In the genomic region with DNA sequence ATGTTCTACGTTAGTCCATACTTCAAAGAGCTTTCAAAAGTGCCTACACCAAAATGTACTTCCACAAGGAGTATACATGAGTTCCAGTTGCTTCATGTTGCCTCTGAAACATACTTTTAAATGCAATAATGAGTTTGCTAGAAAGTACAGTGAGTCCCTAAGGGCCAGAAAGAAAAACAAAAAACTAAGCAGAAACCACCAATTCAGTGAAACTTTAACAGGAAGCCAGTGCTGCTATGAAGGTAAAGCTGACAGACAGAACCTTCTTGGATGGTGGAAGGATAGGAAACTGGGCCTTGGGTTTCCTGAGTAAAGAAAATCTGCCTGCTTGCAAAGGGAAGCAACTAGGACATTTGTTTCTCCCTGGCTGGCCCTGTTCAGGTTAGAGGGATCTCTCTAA, we compare ENCODE assay signal across 23 cellular contexts.
DNase-seq lines count a peak whose midpoint lies in the region; ATAC-seq and TF ChIP-seq lines count a peak whose summit lies in the region.
"Had no signal": no experiment of that assay in that cellular context is flagged by ENCODE, and none has a peak within 500 bp of the region (broad histone marks: within the 10 kb centered on the region; RNA-seq: fewer than 3 reads in every experiment).

No MANE protein-coding gene starts in this region.

- H3K4me1 ChIP-seq in cardiac muscle cell (ENCODE audit: low read depth) (no peaks in the 10 kb centered on the region), BE2C (no peaks in the 10 kb centered on the region), sigmoid colon (no peaks in the 10 kb centered on the region), tibial nerve (peaks cover 0 to 12% (median 0%) of the 10 kb centered on the region in 4 donors)

- no peak for TF ChIP-seq CTCF in cardiac muscle cell (IDR thresholded peaks at IDR 0.05; ENCODE audit: low read depth, low read length)
- no peak for TF ChIP-seq CTCF in BE2C (IDR thresholded peaks at IDR 0.05; ENCODE audit: low read depth, low read length)
- TF ChIP-seq CTCF in sigmoid colon (IDR thresholded peaks at IDR 0.05): no peak
- TF ChIP-seq CTCF in tibial nerve (IDR thresholded peaks at IDR 0.05): no peak

- TF ChIP-seq POLR2A in sigmoid colon (IDR thresholded peaks at IDR 0.05): no peak
- no peak for TF ChIP-seq POLR2A in tibial nerve (IDR thresholded peaks at IDR 0.05)

- intact Hi-C loops in Right ventricle myocardium inferior (cut with DNase I): no loop called here
- intact Hi-C loops in sigmoid colon (cut with DNase I): no loop called here

- ATAC-seq in Right ventricle myocardium inferior: no peak
- ATAC-seq in GM21723 (IDR thresholded peaks at IDR 0.05; ENCODE audit: unreplicated experiment): peak; percentile 52
- peak; percentile 54 for ATAC-seq in HG03432 (IDR thresholded peaks at IDR 0.05; ENCODE audit: unreplicated experiment)
- ATAC-seq: activated T-helper 17 cell treated with anti-CD3 and anti-CD28 coated beads, Interleukin-2, amount 50 U/mL, for 72 hours had no signal

- 90 to 100% methylated on average over 1 of the region's 1 CpG for WGBS in sigmoid colon, 2 donors
- 91 to 93% methylated on average over 1 of the region's 1 CpG for WGBS in tibial nerve, 2 donors

- no peak for DNase-seq in cardiac muscle cell (ENCODE audit: low read depth in 1 of 2, low spot score in 1 of 2)
- no peak for DNase-seq in Right ventricle myocardium inferior (ENCODE audit: missing footprints)
- DNase-seq in stimulated activated CD4-positive, alpha-beta T cell treated with anti-CD3 and anti-CD28 coated beads, Interleukin-4, amount 100 ng/mL, for 24 hours: no peak
- no peak for DNase-seq in BE2C
- DNase-seq in sigmoid colon: no peak
- no peak for DNase-seq in tibial nerve (ENCODE audit: low spot score in 2 of 2)
- DNase-seq: activated CD4-positive, alpha-beta T cell treated with anti-CD3 and anti-CD28 coated beads, Interleukin-2, amount 10 ng/mL, durations not matched to agents 7 days and 5 days; COR-L47; endodermal cell; H7; NCI-H187; NCI-H774; occipital lobe; OCI-M1; retina; SHP77; stimulated activated CD8-positive, alpha-beta memory T cell treated with anti-CD3 and anti-CD28 coated beads, Interleukin-4, amount 100 ng/mL, for 48 hours; T-helper 1 cell had no signal

- TF ChIP-seq EP300 in sigmoid colon (IDR thresholded peaks at IDR 0.05) (no peak), tibial nerve (IDR thresholded peaks at IDR 0.05) (no peak)

- no peak overlapping the region for H3K4me3 ChIP-seq in cardiac muscle cell
- H3K4me3 ChIP-seq in BE2C (ENCODE audit: low read depth, low read length): no peak overlapping the region
- no peak overlapping the region for H3K4me3 ChIP-seq in sigmoid colon
- no peak overlapping the region for H3K4me3 ChIP-seq in tibial nerve

- H3K27me3 ChIP-seq in cardiac muscle cell: no peaks in the 10 kb centered on the region
- no peaks in the 10 kb centered on the region for H3K27me3 ChIP-seq in BE2C
- no peaks in the 10 kb centered on the region for H3K27me3 ChIP-seq in sigmoid colon
- no peaks in the 10 kb centered on the region for H3K27me3 ChIP-seq in tibial nerve

- H3K9me3 ChIP-seq in cardiac muscle cell (ENCODE audit: low read depth): no peaks in the 10 kb centered on the region
- H3K9me3 ChIP-seq in BE2C: no peaks in the 10 kb centered on the region; the same call in 1 of the 2 replicates
- no peaks in the 10 kb centered on the region for H3K9me3 ChIP-seq in sigmoid colon
- no peaks in the 10 kb centered on the region for H3K9me3 ChIP-seq in tibial nerve

- H3K36me3 ChIP-seq in cardiac muscle cell: peaks cover 9% of the 10 kb centered on the region
- H3K36me3 ChIP-seq in BE2C: no peaks in the 10 kb centered on the region
- H3K36me3 ChIP-seq in sigmoid colon: peaks cover 0 to 8% (median 0%) of the 10 kb centered on the region in 4 donors
- H3K36me3 ChIP-seq in tibial nerve: no peaks in the 10 kb centered on the region

- peak overlapping the region; percentile 24 for H3K27ac ChIP-seq in cardiac muscle cell
- no peak overlapping the region for H3K27ac ChIP-seq in sigmoid colon
- no peak overlapping the region for H3K27ac ChIP-seq in tibial nerve
- H3K27ac ChIP-seq: 22Rv1, KMS-11 had no signal
